9 cellular contexts compared by ENCODE assay signal in the genomic region with DNA sequence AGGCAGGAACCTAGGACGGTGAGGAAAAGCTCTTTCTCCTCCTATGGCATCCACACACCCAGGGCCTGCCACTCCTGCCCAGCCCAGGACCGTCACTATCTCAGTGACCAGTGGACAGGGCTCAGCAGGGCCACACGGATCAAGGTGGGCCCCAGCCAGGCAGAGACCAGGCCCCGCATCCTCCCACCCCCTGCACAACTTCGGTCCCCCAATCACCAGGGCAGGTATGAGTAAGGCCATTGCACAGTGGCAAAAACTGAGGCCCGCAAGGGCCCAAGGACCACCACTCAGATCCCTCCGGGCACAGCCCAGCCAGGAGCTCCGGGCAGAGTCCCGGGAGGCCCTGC. TPM values are rescaled to one million over a fixed set of nuclear protein-coding genes. Genes with fewer than 3 reads are reported as not detected.
DNase-seq lines count a peak whose midpoint lies in the region; ATAC-seq, FAIRE-seq and TF ChIP-seq lines count a peak whose summit lies in the region.
"Had no signal": no experiment of that assay in that cellular context is flagged by ENCODE, and none has a peak within 500 bp of the region (broad histone marks: within the 10 kb centered on the region; RNA-seq: fewer than 3 reads in every experiment).

No MANE protein-coding gene starts in this region.

- H3K4me2 ChIP-seq in PC-3 (ENCODE audit: low read length) (peak overlapping the region; percentile 89), parathyroid adenoma (ENCODE audit: low read length) (peak overlapping the region; percentile 83)

- no peaks in the 10 kb centered on the region for H3K9me2 ChIP-seq in PC-3 (replicated peaks; ENCODE audit: low read length)

- H2AFZ ChIP-seq in PC-3 (ENCODE audit: low read length) = peak overlapping the region; percentile 91
- peak overlapping the region; percentile 94 for H2AFZ ChIP-seq in parathyroid adenoma

- H3K36me3 ChIP-seq in PC-3 (ENCODE audit: low read depth, low read length) (no peaks in the 10 kb centered on the region), heart left ventricle (no peaks in the 10 kb centered on the region), parathyroid adenoma (ENCODE audit: control insufficient read depth, insufficient read depth, low read length) (no peaks in the 10 kb centered on the region)

- ATAC-seq in CD4-positive, alpha-beta T cell (ENCODE audit: poor library complexity) = no peak
- ATAC-seq in PC-3 (no peak; the same call in 1 of the 2 replicates), heart left ventricle (peak in 1 of 4 donors; percentile 16)

- no peaks in the 10 kb centered on the region for H3K27me3 ChIP-seq in CD4-positive, alpha-beta T cell (ENCODE audit: control insufficient read depth, insufficient read depth, low read length)
- H3K27me3 ChIP-seq in PC-3 (ENCODE audit: low read length) = no peaks in the 10 kb centered on the region
- no peaks in the 10 kb centered on the region for H3K27me3 ChIP-seq in heart left ventricle
- H3K27me3 ChIP-seq in parathyroid adenoma (ENCODE audit: control insufficient read depth, insufficient read depth, low read length) = no peaks in the 10 kb centered on the region

- H3K4me3 ChIP-seq in PC-3 (ENCODE audit: low read length) (peak overlapping the region; percentile 67), heart left ventricle (peak overlapping the region in 11 of 12 donors; percentile 28 to 77 (median 60)), parathyroid adenoma (ENCODE audit: low read depth, low read length) (peak overlapping the region; percentile 55)

- H3K79me2 ChIP-seq in PC-3 (ENCODE audit: low read length) = no peaks in the 10 kb centered on the region
- H3K79me2 ChIP-seq in parathyroid adenoma = no peaks in the 10 kb centered on the region

- no peak overlapping the region for H3K27ac ChIP-seq in CD4-positive, alpha-beta T cell (ENCODE audit: low read depth, low read length)
- H3K27ac ChIP-seq in PC-3 (ENCODE audit: low read length) = no peak overlapping the region
- H3K27ac ChIP-seq in heart left ventricle = peak overlapping the region in 2 of 12 donors; percentile 62 to 69
- H3K27ac ChIP-seq in parathyroid adenoma = no peak overlapping the region
- H3K27ac ChIP-seq: epithelial cell of prostate had no signal

- H4K20me1 ChIP-seq in PC-3 (ENCODE audit: low read length) = no peaks in the 10 kb centered on the region

- intact Hi-C loops in CD4-positive, alpha-beta T cell (cut with DNase I, micrococcal nuclease) = loop anchor here in 1 of 2 experiments (2.0 to 5.0 kb wide), 4 partner anchors 72 to 1256 kb away; a partner anchor contains a TSS
- intact Hi-C loops in PC-3 (cut with micrococcal nuclease) (loop anchor here (10.0 kb wide), 1 partner anchor 294 kb away; a partner anchor contains a TSS), heart left ventricle (cut with DNase I) (loop anchor here in 8 of 10 donors (5.0 to 10.0 kb wide), 6 partner anchors 124 to 814 kb away; no protein-coding TSS in a partner anchor)

- no peak for TF ChIP-seq CTCF in CD4-positive, alpha-beta T cell (IDR thresholded peaks at IDR 0.05)
- no peak for TF ChIP-seq CTCF in PC-3 (conservative IDR thresholded peaks at IDR 0.05; ENCODE audit: low read depth, low read length)
- no peak for TF ChIP-seq CTCF in heart left ventricle (IDR thresholded peaks at IDR 0.05)
- TF ChIP-seq CTCF in parathyroid adenoma (IDR thresholded peaks at IDR 0.05) = no peak
- no peak for TF ChIP-seq CTCF in D721Med (IDR thresholded peaks at IDR 0.05; ENCODE audit: insufficient read depth, missing control alignments)

- 73 to 81% (median 75%) methylated on average over 9 of the region's 9 CpGs for WGBS in heart left ventricle, 4 donors

- no peak overlapping the region for H3K27ac Mint-ChIP-seq in CD4-positive, alpha-beta T cell

- no TSS peak for BruUV-seq in PC-3 (replicated peaks; lab: Mats Ljungman, UMichigan)

- POLR2A ChIA-PET in CD4-positive, alpha-beta T cell (lab: Charles Lee) = interaction anchor here (1.0 to 1.2 kb wide), 4 partner anchors 13 to 393 kb away, joined by 3 to 6 read pairs (median 4); a partner anchor contains a TSS
- POLR2A ChIA-PET in PC-3 (lab: Charles Lee; ENCODE audit: unreplicated experiment) = no interaction called here

- peaks cover 2% of the 10 kb centered on the region for H3K27me3 Mint-ChIP-seq in CD4-positive, alpha-beta T cell

- no peak for FAIRE-seq in D721Med (lab: Jason Lieb, UNC)

- H3K9me3 ChIP-seq in CD4-positive, alpha-beta T cell (ENCODE audit: control insufficient read depth, low read length) = no peaks in the 10 kb centered on the region
- H3K9me3 ChIP-seq in PC-3 (ENCODE audit: low read length) (no peaks in the 10 kb centered on the region), heart left ventricle (no peaks in the 10 kb centered on the region), parathyroid adenoma (ENCODE audit: control insufficient read depth, low read length) (no peaks in the 10 kb centered on the region)

- peaks cover 5% of the 10 kb centered on the region; the same call in 1 of the 2 replicates for H3K4me1 ChIP-seq in PC-3 (ENCODE audit: insufficient read depth, low read length)
- H3K4me1 ChIP-seq in heart left ventricle = peaks cover 0 to 11% (median 1%) of the 10 kb centered on the region in 12 donors
- no peaks in the 10 kb centered on the region for H3K4me1 ChIP-seq in parathyroid adenoma

- H3K9me3 Mint-ChIP-seq in CD4-positive, alpha-beta T cell = no peaks in the 10 kb centered on the region

- TF ChIP-seq POLR2A in heart left ventricle (IDR thresholded peaks at IDR 0.05) = no peak

- H3K4me3 Mint-ChIP-seq in CD4-positive, alpha-beta T cell = peak overlapping the region; percentile 63

- H3K36me3 Mint-ChIP-seq in CD4-positive, alpha-beta T cell (ENCODE audit: low read depth) = no peaks in the 10 kb centered on the region

- CTCF ChIA-PET in CD4-positive, alpha-beta T cell (lab: Charles Lee) = interaction anchor here (0.7 to 6.5 kb wide), 3 partner anchors 19 to 394 kb away, joined by 3 to 69 read pairs (median 8); no protein-coding TSS in a partner anchor
- CTCF ChIA-PET in PC-3 (lab: Charles Lee) = interaction anchor here (0.6 to 1.5 kb wide), 2 partner anchors 113 to 393 kb away, joined by 3 to 37 read pairs; no protein-coding TSS in a partner anchor

- H3K4me1 Mint-ChIP-seq in CD4-positive, alpha-beta T cell (ENCODE audit: low read depth) = peaks cover 4% of the 10 kb centered on the region

- no peak for DNase-seq in CD4-positive, alpha-beta T cell
- DNase-seq in PC-3 = no peak
- no peak for DNase-seq in heart left ventricle
- DNase-seq in AG20443 (ENCODE audit: low spot score) = no peak
- DNase-seq in superior temporal gyrus (ENCODE audit: extremely low spot score) = no peak
- DNase-seq in D721Med (ENCODE audit: insufficient read length, low spot score) = no peak
- no peak for DNase-seq in NCI-H2227 treated with DMSO at 0.1 percent for 48 hours (lab: John Stamatoyannopoulos, UW)

- H3K9ac ChIP-seq in PC-3 (ENCODE audit: low read length) (peak overlapping the region; percentile 44; the same call in 1 of the 2 replicates), parathyroid adenoma (no peak overlapping the region)

- no peaks in the 10 kb centered on the region for H3F3A ChIP-seq in PC-3 (ENCODE audit: low read length, unreplicated experiment)

RNA-seq across cellular contexts. Expression of a gene that starts 30.3 kb away (rescaled TPM):
- total RNA-seq in CD4-positive, alpha-beta T cell = 10 to 100 TPM; 48.5 to 54.9 TPM
- total RNA-seq in PC-3 (2014; rRNA removed) (68.0 and 79.8 TPM in 2 replicates), heart left ventricle (10 to 100 TPM; 27.3 to 56.1 (median 33.8) TPM)
- polyA plus RNA-seq in heart left ventricle = 10 to 100 TPM in 1 of 2 donors, 1 to 10 TPM in 1; 9.3 to 36.0 TPM
